In the genomic region with DNA sequence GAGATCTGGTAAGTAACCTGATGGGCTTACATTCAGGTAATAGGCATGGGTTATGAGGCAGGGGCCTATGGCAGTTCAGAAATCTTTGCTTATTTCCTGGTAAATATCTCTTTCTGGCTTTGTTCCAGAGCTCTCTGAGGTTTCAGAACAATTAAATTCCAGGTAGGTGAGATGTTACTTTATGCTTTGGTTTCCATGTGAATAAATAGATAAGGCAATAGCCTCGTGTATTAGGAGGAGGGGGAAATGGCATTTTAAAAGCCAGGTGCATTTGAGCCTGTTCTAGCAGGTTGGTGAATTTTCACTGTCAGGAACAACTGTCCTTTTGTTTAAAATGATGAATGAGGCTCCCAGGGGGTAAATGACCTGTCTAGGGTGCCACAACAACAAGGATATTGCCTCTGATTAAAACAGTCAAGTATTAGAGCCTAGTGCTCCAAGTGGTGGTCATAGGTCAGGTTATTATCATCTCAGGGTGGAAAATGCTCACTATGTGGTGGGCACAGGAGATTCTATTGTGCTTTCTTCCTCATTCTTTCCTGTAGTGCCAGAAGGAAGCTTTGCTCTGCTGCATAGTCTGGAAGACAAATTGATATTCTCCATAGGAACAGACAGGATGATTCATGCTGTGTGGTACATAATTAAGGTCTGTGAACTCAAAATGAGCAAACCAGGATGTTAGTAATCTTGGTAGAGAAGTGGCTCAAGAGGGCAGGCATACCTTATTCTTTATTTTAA, we compare ENCODE assay signal across 1 cellular context.
TF ChIP-seq lines count a peak whose summit lies in the region.

No MANE protein-coding gene starts in this region.

TF ChIP-seq in GM23338, 12 proteins besides CTCF, POLR2A, EP300 and RAD21 (continued from another document):
- TF ChIP-seq, protein P1, sequence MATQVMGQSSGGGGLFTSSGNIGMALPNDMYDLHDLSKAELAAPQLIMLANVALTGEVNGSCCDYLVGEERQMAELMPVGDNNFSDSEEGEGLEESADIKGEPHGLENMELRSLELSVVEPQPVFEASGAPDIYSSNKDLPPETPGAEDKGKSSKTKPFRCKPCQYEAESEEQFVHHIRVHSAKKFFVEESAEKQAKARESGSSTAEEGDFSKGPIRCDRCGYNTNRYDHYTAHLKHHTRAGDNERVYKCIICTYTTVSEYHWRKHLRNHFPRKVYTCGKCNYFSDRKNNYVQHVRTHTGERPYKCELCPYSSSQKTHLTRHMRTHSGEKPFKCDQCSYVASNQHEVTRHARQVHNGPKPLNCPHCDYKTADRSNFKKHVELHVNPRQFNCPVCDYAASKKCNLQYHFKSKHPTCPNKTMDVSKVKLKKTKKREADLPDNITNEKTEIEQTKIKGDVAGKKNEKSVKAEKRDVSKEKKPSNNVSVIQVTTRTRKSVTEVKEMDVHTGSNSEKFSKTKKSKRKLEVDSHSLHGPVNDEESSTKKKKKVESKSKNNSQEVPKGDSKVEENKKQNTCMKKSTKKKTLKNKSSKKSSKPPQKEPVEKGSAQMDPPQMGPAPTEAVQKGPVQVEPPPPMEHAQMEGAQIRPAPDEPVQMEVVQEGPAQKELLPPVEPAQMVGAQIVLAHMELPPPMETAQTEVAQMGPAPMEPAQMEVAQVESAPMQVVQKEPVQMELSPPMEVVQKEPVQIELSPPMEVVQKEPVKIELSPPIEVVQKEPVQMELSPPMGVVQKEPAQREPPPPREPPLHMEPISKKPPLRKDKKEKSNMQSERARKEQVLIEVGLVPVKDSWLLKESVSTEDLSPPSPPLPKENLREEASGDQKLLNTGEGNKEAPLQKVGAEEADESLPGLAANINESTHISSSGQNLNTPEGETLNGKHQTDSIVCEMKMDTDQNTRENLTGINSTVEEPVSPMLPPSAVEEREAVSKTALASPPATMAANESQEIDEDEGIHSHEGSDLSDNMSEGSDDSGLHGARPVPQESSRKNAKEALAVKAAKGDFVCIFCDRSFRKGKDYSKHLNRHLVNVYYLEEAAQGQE (IDR thresholded peaks at IDR 0.05; ENCODE audit: unreplicated experiment): no peak
- TF ChIP-seq, protein P2, sequence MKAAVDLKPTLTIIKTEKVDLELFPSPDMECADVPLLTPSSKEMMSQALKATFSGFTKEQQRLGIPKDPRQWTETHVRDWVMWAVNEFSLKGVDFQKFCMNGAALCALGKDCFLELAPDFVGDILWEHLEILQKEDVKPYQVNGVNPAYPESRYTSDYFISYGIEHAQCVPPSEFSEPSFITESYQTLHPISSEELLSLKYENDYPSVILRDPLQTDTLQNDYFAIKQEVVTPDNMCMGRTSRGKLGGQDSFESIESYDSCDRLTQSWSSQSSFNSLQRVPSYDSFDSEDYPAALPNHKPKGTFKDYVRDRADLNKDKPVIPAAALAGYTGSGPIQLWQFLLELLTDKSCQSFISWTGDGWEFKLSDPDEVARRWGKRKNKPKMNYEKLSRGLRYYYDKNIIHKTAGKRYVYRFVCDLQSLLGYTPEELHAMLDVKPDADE (IDR thresholded peaks at IDR 0.05): no peak
- TF ChIP-seq JUNB (IDR thresholded peaks at IDR 0.05; ENCODE audit: unreplicated experiment) (no peak), NANOG (IDR thresholded peaks at IDR 0.05; ENCODE audit: borderline replicate concordance) (no peak), EZH2phosphoT487 (IDR thresholded peaks at IDR 0.05; ENCODE audit: unreplicated experiment) (no peak), POLR2AphosphoS5 (IDR thresholded peaks at IDR 0.05; ENCODE audit: low read depth) (no peak)
